ENCODE assay signal across 8 cellular contexts in the genomic region with DNA sequence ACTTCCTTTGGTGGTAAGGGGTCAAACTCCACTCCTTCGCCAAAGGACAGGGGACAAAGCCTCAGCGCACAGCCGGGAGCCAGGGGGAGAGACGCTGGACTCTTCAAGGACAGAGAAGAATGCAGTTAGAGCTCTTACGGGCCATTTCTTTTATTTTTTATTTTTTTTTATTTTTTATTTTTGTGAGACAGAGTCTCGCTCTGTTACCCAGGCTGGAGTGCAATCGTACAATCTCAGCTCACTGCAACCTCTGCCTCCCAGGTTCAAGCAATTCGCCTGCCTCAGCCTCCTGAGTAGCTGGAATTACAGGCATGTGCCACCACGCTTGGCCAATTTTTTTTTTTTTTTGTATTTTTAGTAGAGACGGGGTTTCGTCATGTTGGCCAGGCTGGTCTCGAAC. TPM values are rescaled to one million over a fixed set of nuclear protein-coding genes. Genes with fewer than 3 reads are reported as not detected.
A peak's percentile ranks its signal among the peaks of the same experiment; 100 is the strongest.
DNase-seq lines count a peak whose midpoint lies in the region; ATAC-seq and TF ChIP-seq lines count a peak whose summit lies in the region.
"Not testable (repeated sequence)": the region's sequence is repeated elsewhere in the genome, so short reads cannot be mapped to it uniquely, and the experiment has no call there.

A gene (minus strand): TSS at position 101 of the 400 bp plus-strand sequence.

- peaks cover 2 to 19% (median 7%) of the 10 kb centered on the region in 4 donors for H3K4me1 Mint-ChIP-seq in CD4-positive, alpha-beta memory T cell
- not testable (repeated sequence) for H3K4me1 Mint-ChIP-seq in activated CD4-positive, alpha-beta memory T cell treated with anti-CD3 and anti-CD28 coated beads, Interleukin-2, amount 10 ng/mL, durations not matched to agents 7 days and 5 days

- peaks cover 18 to 33% of the 10 kb centered on the region in 2 donors for H3K36me3 Mint-ChIP-seq in CD4-positive, alpha-beta memory T cell
- H3K36me3 Mint-ChIP-seq in activated CD4-positive, alpha-beta memory T cell treated with anti-CD3 and anti-CD28 coated beads, Interleukin-2, amount 10 ng/mL, durations not matched to agents 7 days and 5 days (ENCODE audit: low read depth): peaks cover 50% of the 10 kb centered on the region

- CTCF ChIA-PET in CD4-positive, alpha-beta memory T cell (lab: Charles Lee; ENCODE audit: partially characterized antibody): not testable (repeated sequence)
- CTCF ChIA-PET in activated CD4-positive, alpha-beta memory T cell treated with anti-CD3 and anti-CD28 coated beads, Interleukin-2, amount 10 ng/mL, durations not matched to agents 7 days and 5 days (lab: Charles Lee): interaction anchor here (0.7 kb wide), 1 partner anchor 386 kb away, joined by 3 read pairs; no protein-coding TSS in a partner anchor

- WGBS in adipose tissue, 3 donors: 86 to 87% (median 86%) methylated on average over 12 of the region's 12 CpGs
- 81 to 87% methylated on average over 12 of the region's 12 CpGs for WGBS in lung, 2 donors

- H3K27ac Mint-ChIP-seq in CD4-positive, alpha-beta memory T cell: peak within 1 kb of the TSS in 2 of 7 donors; percentile 50 to 66
- not testable (repeated sequence) for H3K27ac Mint-ChIP-seq in activated CD4-positive, alpha-beta memory T cell treated with anti-CD3 and anti-CD28 coated beads, Interleukin-2, amount 10 ng/mL, durations not matched to agents 7 days and 5 days

- not testable (repeated sequence) for DNase-seq in CD4-positive, alpha-beta memory T cell; NCI-H460 (ENCODE audit: extremely low read depth, low read depth); activated CD4-positive, alpha-beta memory T cell treated with anti-CD3 and anti-CD28 coated beads, Interleukin-2, amount 10 ng/mL, durations not matched to agents 7 days and 5 days; glomerular endothelial cell (ENCODE audit: extremely low read depth, low read depth, low spot score); lung (ENCODE audit: low spot score); omental fat pad (ENCODE audit: low spot score)

- H3K27me3 ChIP-seq in CD4-positive, alpha-beta memory T cell (ENCODE audit: insufficient read depth, low read length); lung (ENCODE audit: control insufficient read depth, insufficient read depth): not testable (repeated sequence)

- intact Hi-C loops in CD4-positive, alpha-beta memory T cell (cut with micrococcal nuclease): not testable (repeated sequence)

- POLR2A ChIA-PET in CD4-positive, alpha-beta memory T cell (lab: Charles Lee; ENCODE audit: partially characterized antibody): interaction anchor here (1.8 kb wide), 1 partner anchor 43 kb away, joined by 5 read pairs; no protein-coding TSS in a partner anchor
- POLR2A ChIA-PET in activated CD4-positive, alpha-beta memory T cell treated with anti-CD3 and anti-CD28 coated beads, Interleukin-2, amount 10 ng/mL, durations not matched to agents 7 days and 5 days (lab: Charles Lee): interaction anchor here (1.3 kb wide), 1 partner anchor 44 kb away, joined by 4 read pairs; no protein-coding TSS in a partner anchor

- peaks cover 30% of the 10 kb centered on the region for H3K36me3 ChIP-seq in CD4-positive, alpha-beta memory T cell (ENCODE audit: insufficient read depth, low read length)
- peaks cover 3 to 16% of the 10 kb centered on the region in 2 donors for H3K36me3 ChIP-seq in lung (ENCODE audit: control insufficient read depth in 2 of 2, insufficient read depth in 2 of 2, low read length in 2 of 2)

- H3K27me3 Mint-ChIP-seq in CD4-positive, alpha-beta memory T cell; activated CD4-positive, alpha-beta memory T cell treated with anti-CD3 and anti-CD28 coated beads, Interleukin-2, amount 10 ng/mL, durations not matched to agents 7 days and 5 days: not testable (repeated sequence)

- H3K27ac ChIP-seq in CD4-positive, alpha-beta memory T cell (ENCODE audit: low read depth, low read length); adipose tissue (ENCODE audit: low read depth, low read length); lung (ENCODE audit: low read depth in 1 of 2, low read length in 1 of 2); temporal lobe (ENCODE audit: low read depth, low read length): not testable (repeated sequence)

- H3K4me3 ChIP-seq in CD4-positive, alpha-beta memory T cell (ENCODE audit: low read length in 2 of 2); lung: not testable (repeated sequence)

- TF ChIP-seq CTCF in lung (IDR thresholded peaks at IDR 0.05; ENCODE audit: control extremely low read depth, extremely low read depth); omental fat pad (IDR thresholded peaks at IDR 0.05): not testable (repeated sequence)

- H3K4me3 Mint-ChIP-seq in CD4-positive, alpha-beta memory T cell: peak within 1 kb of the TSS in 1 of 8 donors; percentile 11
- not testable (repeated sequence) for H3K4me3 Mint-ChIP-seq in activated CD4-positive, alpha-beta memory T cell treated with anti-CD3 and anti-CD28 coated beads, Interleukin-2, amount 10 ng/mL, durations not matched to agents 7 days and 5 days

- not testable (repeated sequence) for H3K9me3 Mint-ChIP-seq in CD4-positive, alpha-beta memory T cell; activated CD4-positive, alpha-beta memory T cell treated with anti-CD3 and anti-CD28 coated beads, Interleukin-2, amount 10 ng/mL, durations not matched to agents 7 days and 5 days

- not testable (repeated sequence) for H3K9me3 ChIP-seq in CD4-positive, alpha-beta memory T cell (ENCODE audit: control insufficient read depth in 1 of 2, low read length in 2 of 2); lung (ENCODE audit: control insufficient read depth in 2 of 2, insufficient read depth in 1 of 2, low read length in 1 of 2)

- not testable (repeated sequence) for ATAC-seq in lung (ENCODE audit: insufficient read depth, low FRiP score); omental fat pad (ENCODE audit: low FRiP score)

- peaks cover 18% of the 10 kb centered on the region for H3K4me1 ChIP-seq in CD4-positive, alpha-beta memory T cell (ENCODE audit: insufficient read depth, low read length)
- H3K4me1 ChIP-seq in lung (ENCODE audit: control insufficient read depth in 2 of 2, insufficient read depth in 2 of 2, low read length in 2 of 2): not testable (repeated sequence)

RNA-seq across cellular contexts. Expression of the gene that starts here (rescaled TPM):
- 10 to 100 TPM; 20.5 to 21.6 TPM for total RNA-seq in CD4-positive, alpha-beta memory T cell
- 10 to 100 TPM; 19.6 to 20.4 TPM for polyA plus RNA-seq in CD4-positive, alpha-beta memory T cell
- 50.7 and 52.9 TPM in 2 replicates for total RNA-seq in NCI-H460 (2014; rRNA removed; shearing (Covaris generic))
- 26.9 and 27.4 TPM in 2 replicates for polyA plus RNA-seq in NCI-H460 (2014; cell fraction: nucleus; rRNA removed)
- total RNA-seq in activated CD4-positive, alpha-beta memory T cell treated with anti-CD3 and anti-CD28 coated beads, Interleukin-2, amount 10 ng/mL, durations not matched to agents 7 days and 5 days: 10 to 100 TPM; 85.5 to 85.6 TPM
- polyA plus RNA-seq in adipose tissue (10 to 100 TPM in 2 of 3 donors, 1 to 10 TPM in 1; 2.5 to 36.7 (median 23.0) TPM), lung (10 to 100 TPM; 12.8 to 18.1 TPM)
- total RNA-seq in glomerular endothelial cell (53.7 and 66.6 TPM in 2 replicates), lung (10 to 100 TPM; 16.2 to 17.0 TPM), omental fat pad (10 to 100 TPM in 3 of 4 donors, 1 to 10 TPM in 1; 9.6 to 61.5 (median 30.9) TPM), temporal lobe (27.0 TPM)
